Comparison of ENCODE assay signal across 15 cellular contexts in genomic region chr18:25759111-25759510, GRCh38.
A peak's percentile ranks its signal among the peaks of the same experiment; 100 is the strongest.
DNase-seq lines count a peak whose midpoint lies in the region; ATAC-seq and TF ChIP-seq lines count a peak whose summit lies in the region.
"Had no signal": no experiment of that assay in that cellular context is flagged by ENCODE, and none has a peak within 500 bp of the region (broad histone marks: within the 10 kb centered on the region; RNA-seq: fewer than 3 reads in every experiment).

No MANE protein-coding gene starts in this region.

- POLR2A ChIA-PET in BJ (lab: Charles Lee) = no interaction called here

- peak; percentile 48 for DNase-seq in BJ (ENCODE audit: low read depth)
- peak; percentile 49 for DNase-seq in HFF-Myc (ENCODE audit: extremely low read depth, low read depth)
- peak; percentile 7 for DNase-seq in amniotic epithelial cell (ENCODE audit: low read depth)
- peak; percentile 1 for DNase-seq in fibroblast of the aortic adventitia (ENCODE audit: low read depth)
- DNase-seq in stimulated activated CD4-positive, alpha-beta T cell treated with anti-CD3 and anti-CD28 coated beads, Interleukin-4, amount 100 ng/mL, for 4 hours = no peak
- no peak for DNase-seq in activated T-cell treated with anti-CD3 and anti-CD28 coated beads, Interleukin-2, amount 50 U/mL, for 24 hours
- no peak for DNase-seq in glutamatergic neuron
- DNase-seq: CD8-positive, alpha-beta memory T cell; H7; NCI-H1417; NCI-H187 treated with DMSO at 0.1 percent for 48 hours; NCI-H446 treated with DMSO at 0.1 percent for 48 hours; NCI-H774 had no signal

- H3K4me3 ChIP-seq in BJ (ENCODE audit: low read depth, low read length) (no peak overlapping the region), HFF-Myc (replicated peaks; ENCODE audit: low read depth, low read length) (no peak overlapping the region), fibroblast of the aortic adventitia (ENCODE audit: low read depth, low read length) (no peak overlapping the region)
- H3K4me3 ChIP-seq: BLaER1 treated with 17β-estradiol and CSF1 and Interleukin-3, amounts not matched to agents 10 nM and 100 nM had no signal

- TF ChIP-seq CTCF in BJ (IDR thresholded peaks at IDR 0.05; ENCODE audit: insufficient read depth, low read depth, low read length) (no peak), HFF-Myc (IDR thresholded peaks at IDR 0.05; ENCODE audit: low read depth, low read length, missing control alignments) (no peak), fibroblast of the aortic adventitia (IDR thresholded peaks at IDR 0.05; ENCODE audit: insufficient read depth, low read length) (no peak), glutamatergic neuron (IDR thresholded peaks at IDR 0.05; ENCODE audit: partially characterized antibody, unreplicated experiment) (no peak)

- no peak overlapping the region for H3K27ac Mint-ChIP-seq in activated T-cell treated with anti-CD3 and anti-CD28 coated beads, Interleukin-2, amount 50 U/mL, for 24 hours
- no peak overlapping the region for H3K27ac Mint-ChIP-seq in glutamatergic neuron (ENCODE audit: unreplicated experiment)
- H3K27ac Mint-ChIP-seq: CD8-positive, alpha-beta memory T cell had no signal

- H3K27me3 ChIP-seq in BJ (ENCODE audit: control insufficient read depth, insufficient read depth, low read length) = peaks cover 1% of the 10 kb centered on the region; the same call in 1 of the 2 replicates
- H3K27me3 ChIP-seq: BLaER1 treated with 17β-estradiol and CSF1 and Interleukin-3, amounts not matched to agents 10 nM and 100 nM had no signal

- H3K9me3 Mint-ChIP-seq in activated T-cell treated with anti-CD3 and anti-CD28 coated beads, Interleukin-2, amount 50 U/mL, for 24 hours = no peaks in the 10 kb centered on the region
- H3K9me3 Mint-ChIP-seq in glutamatergic neuron (ENCODE audit: unreplicated experiment) = no peaks in the 10 kb centered on the region

- H3K27me3 Mint-ChIP-seq in activated T-cell treated with anti-CD3 and anti-CD28 coated beads, Interleukin-2, amount 50 U/mL, for 24 hours = peaks cover 5% of the 10 kb centered on the region
- H3K27me3 Mint-ChIP-seq in glutamatergic neuron (ENCODE audit: unreplicated experiment) = peaks cover 1% of the 10 kb centered on the region

- H3K36me3 ChIP-seq in BJ (ENCODE audit: control insufficient read depth, insufficient read depth, low read length) = no peaks in the 10 kb centered on the region
- H3K36me3 ChIP-seq: BLaER1 treated with 17β-estradiol and CSF1 and Interleukin-3, amounts not matched to agents 10 nM and 100 nM had no signal

- H3K4me1 Mint-ChIP-seq in activated T-cell treated with anti-CD3 and anti-CD28 coated beads, Interleukin-2, amount 50 U/mL, for 24 hours (ENCODE audit: low read depth) = no peaks in the 10 kb centered on the region
- H3K4me1 Mint-ChIP-seq in glutamatergic neuron (ENCODE audit: low read depth, unreplicated experiment) = no peaks in the 10 kb centered on the region
- H3K4me1 Mint-ChIP-seq: CD8-positive, alpha-beta memory T cell had no signal

- no peak for ATAC-seq in HG03175 (IDR thresholded peaks at IDR 0.05; ENCODE audit: unreplicated experiment)

- no peaks in the 10 kb centered on the region for H3K36me3 Mint-ChIP-seq in activated T-cell treated with anti-CD3 and anti-CD28 coated beads, Interleukin-2, amount 50 U/mL, for 24 hours (ENCODE audit: low read depth)
- no peaks in the 10 kb centered on the region for H3K36me3 Mint-ChIP-seq in glutamatergic neuron (ENCODE audit: unreplicated experiment)
- H3K36me3 Mint-ChIP-seq: CD8-positive, alpha-beta memory T cell had no signal

- CTCF ChIA-PET in BJ (lab: Yijun Ruan, JAX) = no interaction called here

- H3K4me3 Mint-ChIP-seq in activated T-cell treated with anti-CD3 and anti-CD28 coated beads, Interleukin-2, amount 50 U/mL, for 24 hours = no peak overlapping the region
- H3K4me3 Mint-ChIP-seq in glutamatergic neuron (ENCODE audit: unreplicated experiment) = no peak overlapping the region
- H3K4me3 Mint-ChIP-seq: CD8-positive, alpha-beta memory T cell had no signal

Comparison
In these comparisons a context has a peak if more than half of its experiments do, and no peak if none do; other contexts are left out.
1. DNase-seq: peak in BJ (single experiment), HFF-Myc (single experiment), amniotic epithelial cell (single experiment) and fibroblast of the aortic adventitia (single experiment); none in stimulated activated CD4-positive, alpha-beta T cell treated with anti-CD3 and anti-CD28 coated beads, Interleukin-4, amount 100 ng/mL, for 4 hours (0 of 2), activated T-cell treated with anti-CD3 and anti-CD28 coated beads, Interleukin-2, amount 50 U/mL, for 24 hours (single experiment) and glutamatergic neuron (single experiment).